Comparison of ENCODE assay signal across 8 cellular contexts in genomic region chr5:179343902-179344300, GRCh38. TPM values are rescaled to one million over a fixed set of nuclear protein-coding genes. Genes with fewer than 3 reads are reported as not detected.
DNase-seq lines count a peak whose midpoint lies in the region; ATAC-seq and TF ChIP-seq lines count a peak whose summit lies in the region.

No MANE protein-coding gene starts in this region.

- peaks cover 7% of the 10 kb centered on the region for H3K4me1 Mint-ChIP-seq in activated T-cell treated with anti-CD3 and anti-CD28 coated beads, Interleukin-2, amount 50 U/mL, for 24 hours (ENCODE audit: low read depth)
- H3K4me1 Mint-ChIP-seq in brain = peaks cover 15% of the 10 kb centered on the region

- H3K27ac ChIP-seq in urinary bladder (ENCODE audit: low read depth) = no peak overlapping the region

- H3K4me3 ChIP-seq in urinary bladder (ENCODE audit: low read depth, low read length) = peak overlapping the region; percentile 74

- H3K4me3 Mint-ChIP-seq in activated T-cell treated with anti-CD3 and anti-CD28 coated beads, Interleukin-2, amount 50 U/mL, for 24 hours = no peak overlapping the region
- H3K4me3 Mint-ChIP-seq in brain = peak overlapping the region; percentile 79 to 89 (median 83)

- WGBS in urinary bladder = 1% methylated on average over 40 of the region's 40 CpGs

- H3K27me3 Mint-ChIP-seq in activated T-cell treated with anti-CD3 and anti-CD28 coated beads, Interleukin-2, amount 50 U/mL, for 24 hours = peaks cover 68% of the 10 kb centered on the region
- H3K27me3 Mint-ChIP-seq in brain = peaks cover 50% of the 10 kb centered on the region

- peak; percentile 40 for DNase-seq in activated T-cell treated with anti-CD3 and anti-CD28 coated beads, Interleukin-2, amount 50 U/mL, for 24 hours
- no peak for DNase-seq in activated T-cell treated with anti-CD3 and anti-CD28 coated beads, Interleukin-2, amount 50 U/mL, for 1 hour
- DNase-seq in left lobe of liver (ENCODE audit: low spot score) (no peak), MV-4-11 (lab: John Stamatoyannopoulos, UW) (no peak), NCI-H1436 treated with DMSO at 0.1 percent for 48 hours (lab: John Stamatoyannopoulos, UW) (no peak)

- no peaks in the 10 kb centered on the region for H3K4me1 ChIP-seq in urinary bladder (ENCODE audit: insufficient read depth)

- H3K27ac Mint-ChIP-seq in activated T-cell treated with anti-CD3 and anti-CD28 coated beads, Interleukin-2, amount 50 U/mL, for 24 hours = no peak overlapping the region
- H3K27ac Mint-ChIP-seq in brain = peak overlapping the region in 1 of 5 experiments; percentile 13

- no peaks in the 10 kb centered on the region for H3K36me3 Mint-ChIP-seq in activated T-cell treated with anti-CD3 and anti-CD28 coated beads, Interleukin-2, amount 50 U/mL, for 24 hours (ENCODE audit: low read depth)
- H3K36me3 Mint-ChIP-seq in brain = no peaks in the 10 kb centered on the region

- no peaks in the 10 kb centered on the region for H3K9me3 Mint-ChIP-seq in activated T-cell treated with anti-CD3 and anti-CD28 coated beads, Interleukin-2, amount 50 U/mL, for 24 hours
- H3K9me3 Mint-ChIP-seq in brain = peaks cover 0 to 4% (median 0%) of the 10 kb centered on the region in 5 experiments

- no peaks in the 10 kb centered on the region for H3K36me3 ChIP-seq in urinary bladder (ENCODE audit: insufficient read depth)

- ATAC-seq in left lobe of liver (peak; percentile 49), GM18511 (IDR thresholded peaks at IDR 0.05; ENCODE audit: unreplicated experiment) (no peak)

- TF ChIP-seq CTCF in brain (conservative IDR thresholded peaks at IDR 0.05) = peak; percentile 55 to 72

RNA-seq across cellular contexts. Expression of gene ADAMTS2, which starts 1.4 kb away (rescaled TPM):
- polyA plus RNA-seq in brain (ENCODE audit: insufficient read depth, low read depth, low replicate concordance) (2.2 TPM), urinary bladder (22.8 TPM)
- total RNA-seq in left lobe of liver (11.9 TPM), urinary bladder (80.9 TPM)
